18 cellular contexts compared by ENCODE assay signal in the genomic region with DNA sequence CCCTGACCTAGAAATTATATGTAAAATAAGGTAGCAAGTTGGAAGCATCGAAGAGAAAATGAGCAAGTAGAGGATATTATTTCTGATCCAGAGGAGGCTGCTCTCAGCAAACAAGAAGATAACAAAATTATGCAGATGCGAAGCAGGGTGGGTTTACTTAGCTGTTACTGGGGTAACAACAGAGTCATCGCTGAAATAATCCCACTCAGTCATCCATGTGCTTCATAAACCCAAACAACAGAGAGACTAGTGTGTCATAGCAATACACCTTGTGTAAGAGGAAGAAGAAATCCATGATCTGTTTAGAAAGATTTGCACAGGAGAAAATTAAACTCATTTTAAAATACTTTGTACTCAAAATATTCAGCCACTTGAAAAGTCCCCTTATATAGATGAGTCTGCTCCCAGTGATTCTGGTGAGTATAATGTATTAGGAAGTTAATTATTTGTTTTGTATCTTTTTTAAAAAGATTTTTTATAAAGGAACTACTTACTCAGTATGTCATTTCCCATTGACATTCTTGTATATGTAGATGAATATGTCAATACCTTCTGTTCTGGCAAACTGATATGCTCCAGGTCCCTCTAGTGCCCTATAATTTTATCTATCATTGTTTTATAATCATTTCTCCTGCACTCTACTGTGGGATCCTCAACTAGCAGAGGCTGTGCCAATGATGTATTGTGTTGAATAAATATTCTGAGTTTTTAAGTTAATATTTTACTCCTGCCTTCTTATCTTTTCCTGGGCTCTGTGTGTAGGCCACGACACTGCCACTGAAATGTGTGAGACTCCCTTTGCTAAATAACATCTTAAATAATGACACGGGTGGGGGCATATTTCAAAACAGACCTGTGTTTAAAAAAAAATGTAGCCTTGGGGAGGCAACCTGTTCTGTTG. TPM values are rescaled to one million over a fixed set of nuclear protein-coding genes. Genes with fewer than 3 reads are reported as not detected.
A peak's percentile ranks its signal among the peaks of the same experiment; 100 is the strongest.
DNase-seq lines count a peak whose midpoint lies in the region; ATAC-seq, FAIRE-seq and TF ChIP-seq lines count a peak whose summit lies in the region.
"Had no signal": no experiment of that assay in that cellular context is flagged by ENCODE, and none has a peak within 500 bp of the region (broad histone marks: within the 10 kb centered on the region; RNA-seq: fewer than 3 reads in every experiment).

No MANE protein-coding gene starts in this region.

- H3K27ac ChIP-seq in liver (ENCODE audit: low read depth in 1 of 2, low read length in 2 of 2): no peak overlapping the region
- H3K27ac ChIP-seq: breast epithelium, dorsolateral prefrontal cortex, gastrocnemius medialis had no signal

- TF ChIP-seq RAD21 in liver (IDR thresholded peaks at IDR 0.05): peak; percentile 45 to 55

- H3K36me3 ChIP-seq in liver (ENCODE audit: control insufficient read depth in 4 of 4, insufficient read depth in 3 of 4, low read depth in 1 of 4, low read length in 3 of 4): no peaks in the 10 kb centered on the region
- H3K36me3 ChIP-seq: breast epithelium, gastrocnemius medialis had no signal

- peak; percentile 34 for DNase-seq in CD1c-positive myeloid dendritic cell (ENCODE audit: extremely low spot score)
- no peak for DNase-seq in GM12891 (ENCODE audit: insufficient read length, low spot score)
- DNase-seq in NCI-H446 treated with DMSO at 0.1 percent for 48 hours (lab: John Stamatoyannopoulos, UW): no peak
- DNase-seq in activated effector memory CD4-positive, alpha-beta T cell treated with Interleukin-2 at 50 U/mL for 16 hours: no peak
- DNase-seq in mesenteric fat pad (ENCODE audit: low spot score): no peak
- DNase-seq: dorsolateral prefrontal cortex; erythroblast; gastrocnemius medialis; Kasumi-1; NCI-H1048; NCI-H2029; NCI-H446; stimulated activated CD4-positive, alpha-beta T cell treated with anti-CD3 and anti-CD28 coated beads, Interleukin-12 subunit alpha, Interleukin-12 subunit beta, amount 100 ng/mL, for 4 hours had no signal

- FAIRE-seq in GM12891 (lab: Jason Lieb, UNC): peak; percentile 31
- FAIRE-seq: H1, HTR-8/SVneo had no signal

- H3K27me3 Mint-ChIP-seq in activated T-helper 17 cell treated with anti-CD3 and anti-CD28 coated beads, Interleukin-2, amount 50 U/mL, for 72 hours: no peaks in the 10 kb centered on the region

- H3K4me1 Mint-ChIP-seq in activated T-helper 17 cell treated with anti-CD3 and anti-CD28 coated beads, Interleukin-2, amount 50 U/mL, for 72 hours: peaks cover 6% of the 10 kb centered on the region

- H3K9me3 ChIP-seq in liver (ENCODE audit: control insufficient read depth in 4 of 4, low read length in 3 of 4): no peaks in the 10 kb centered on the region
- H3K9me3 ChIP-seq: breast epithelium, gastrocnemius medialis had no signal

- no peaks in the 10 kb centered on the region for H3K27me3 ChIP-seq in liver (ENCODE audit: control insufficient read depth in 4 of 4, insufficient read depth in 4 of 4, low read length in 3 of 4)
- H3K27me3 ChIP-seq: breast epithelium, gastrocnemius medialis had no signal

- no peak overlapping the region for H3K4me3 Mint-ChIP-seq in activated T-helper 17 cell treated with anti-CD3 and anti-CD28 coated beads, Interleukin-2, amount 50 U/mL, for 72 hours

- no peak overlapping the region for H3K4me3 ChIP-seq in liver (ENCODE audit: low read depth in 1 of 3, low read length in 3 of 3)
- H3K4me3 ChIP-seq: breast epithelium, dorsolateral prefrontal cortex, gastrocnemius medialis had no signal

- peak; percentile 31 for ATAC-seq in activated T-helper 17 cell treated with anti-CD3 and anti-CD28 coated beads, Interleukin-2, amount 50 U/mL, for 72 hours (replicated peaks)
- ATAC-seq: gastrocnemius medialis had no signal

- no peaks in the 10 kb centered on the region for H3K36me3 Mint-ChIP-seq in activated T-helper 17 cell treated with anti-CD3 and anti-CD28 coated beads, Interleukin-2, amount 50 U/mL, for 72 hours (ENCODE audit: low read depth)

- H3K4me1 ChIP-seq in liver (ENCODE audit: control insufficient read depth in 4 of 4, insufficient read depth in 4 of 4, low read length in 3 of 4): peaks cover 0 to 8% (median 4%) of the 10 kb centered on the region in 4 donors
- H3K4me1 ChIP-seq: breast epithelium, gastrocnemius medialis had no signal

- no peaks in the 10 kb centered on the region for H3K9me3 Mint-ChIP-seq in activated T-helper 17 cell treated with anti-CD3 and anti-CD28 coated beads, Interleukin-2, amount 50 U/mL, for 72 hours

- WGBS in liver: 70% methylated on average over 5 of the region's 5 CpGs

- TF ChIP-seq POLR2A in GM12891 (IDR thresholded peaks at IDR 0.05; ENCODE audit: low read depth, low read length): no peak

- H3K27ac Mint-ChIP-seq in activated T-helper 17 cell treated with anti-CD3 and anti-CD28 coated beads, Interleukin-2, amount 50 U/mL, for 72 hours: peak overlapping the region; percentile 42

- H3K9ac ChIP-seq in liver (ENCODE audit: low read depth in 1 of 2, low read length in 2 of 2): no peak overlapping the region

- TF ChIP-seq CTCF in liver (IDR thresholded peaks at IDR 0.05; ENCODE audit: low read depth, low read length, missing input control): no peak

TF ChIP-seq in GM12891, 5 proteins besides CTCF, POLR2A, EP300 and RAD21:
- TF ChIP-seq PAX5 (IDR thresholded peaks at IDR 0.05; ENCODE audit: insufficient read depth, low read length, severe bottlenecking): no peak
- TF ChIP-seq SPI1 (IDR thresholded peaks at IDR 0.05; ENCODE audit: low read depth, low read length): no peak
- TF ChIP-seq POU2F2 (IDR thresholded peaks at IDR 0.05; ENCODE audit: low read depth, low read length): no peak
- no peak for TF ChIP-seq TAF1 (IDR thresholded peaks at IDR 0.05; ENCODE audit: low read depth, low read length)
- no peak for TF ChIP-seq POLR2AphosphoS5 (IDR thresholded peaks at IDR 0.05; ENCODE audit: low read depth, low read length)

TF ChIP-seq in liver, 16 proteins besides CTCF, POLR2A, EP300 and RAD21:
- TF ChIP-seq ATF3 (IDR thresholded peaks at IDR 0.05) (no peak), RXRA (IDR thresholded peaks at IDR 0.05) (no peak), HNF4A (conservative IDR thresholded peaks at IDR 0.05) (no peak)

RNA-seq across cellular contexts. Expression of gene HIVEP2, which starts 8.6 kb away (rescaled TPM):
- 3.5 TPM for polyA plus RNA-seq in GM12891 (2012; ENCODE audit: low read depth, missing spikeins)
- 10 to 100 TPM; 33.0 to 53.5 TPM for total RNA-seq in activated T-helper 17 cell treated with anti-CD3 and anti-CD28 coated beads, Interleukin-2, amount 50 U/mL, for 72 hours
- total RNA-seq in liver (1 to 10 TPM; 1.7 to 6.6 TPM), mesenteric fat pad (13.2 TPM)
- polyA plus RNA-seq in liver: 1 to 10 TPM in 1 of 2 donors, under 1 TPM in 1; 0.82 to 1.0 TPM
